In the genomic region with DNA sequence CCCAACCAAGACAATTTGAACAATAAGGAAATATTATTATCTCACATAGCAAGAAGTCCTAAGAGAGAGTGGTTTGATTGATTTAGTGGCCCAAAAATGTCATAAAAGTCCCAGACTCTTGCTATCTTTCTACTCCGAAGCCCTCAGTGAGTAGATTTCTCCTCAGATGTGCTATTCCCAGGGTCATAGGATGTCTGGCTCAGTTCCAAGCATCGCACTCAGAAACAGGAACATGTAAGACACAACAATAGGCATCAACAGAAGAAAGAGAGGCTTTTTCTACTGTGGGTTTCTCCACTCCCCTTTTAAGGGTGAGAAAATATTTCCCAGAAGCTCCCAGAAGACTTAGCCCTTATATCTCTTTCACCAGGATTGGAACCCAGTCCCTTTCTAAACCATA, we compare ENCODE assay signal across 25 cellular contexts.
"Had no signal": no experiment of that assay in that cellular context is flagged by ENCODE, and none has a peak within 500 bp of the region (broad histone marks: within the 10 kb centered on the region; RNA-seq: fewer than 3 reads in every experiment).

No MANE protein-coding gene starts in this region.

- H3K9me3 ChIP-seq: mucosa of descending colon, pancreas, prostate gland, suprapubic skin, thoracic aorta, tibial artery, upper lobe of right lung had no signal

- FAIRE-seq: pancreas, small intestine had no signal

- H3K36me3 ChIP-seq: left ventricle myocardium inferior, pancreas, prostate gland, spleen, suprapubic skin, thoracic aorta, tibial artery, upper lobe of right lung had no signal

- DNase-seq: islet precursor cell; left ventricle myocardium inferior; midbrain; mucosa of descending colon; naive thymus-derived CD4-positive, alpha-beta T cell; nucleus accumbens; pancreas; posterior cingulate gyrus; retina; right cardiac atrium; small intestine; spleen; stimulated activated CD4-positive, alpha-beta T cell treated with anti-CD3 and anti-CD28 coated beads, Interleukin-4, amount 100 ng/mL, for 24 hours; stimulated activated naive CD4-positive, alpha-beta T cell; tibial artery; trophoblast cell; upper lobe of right lung had no signal

- H3K4me1 ChIP-seq: left ventricle myocardium inferior, pancreas, prostate gland, spleen, suprapubic skin, upper lobe of right lung had no signal

- H3K27ac ChIP-seq: left ventricle myocardium inferior, pancreas, prostate gland, spleen, suprapubic skin, thoracic aorta, tibial artery, upper lobe of right lung had no signal

- H3K4me3 ChIP-seq: left ventricle myocardium inferior, lung, mucosa of descending colon, pancreas, prostate gland, spleen, suprapubic skin, thoracic aorta, tibial artery, upper lobe of right lung had no signal

- ATAC-seq: mucosa of descending colon; naive thymus-derived CD4-positive, alpha-beta T cell; natural killer cell treated with Interleukin-12 subunit alpha and Interleukin-12 subunit beta and Interleukin-15 and Interleukin-18, amount 100 ng/mL, for 72 hours; pancreas; right cardiac atrium; stimulated activated effector memory CD8-positive, alpha-beta T cell treated with anti-CD3 and anti-CD28 coated beads, Interleukin-12 subunit alpha, Interleukin-12 subunit beta, amount 100 ng/mL, for 72 hours; upper lobe of right lung had no signal

- H3K9me3 Mint-ChIP-seq: natural killer cell treated with Interleukin-12 subunit alpha and Interleukin-12 subunit beta and Interleukin-15 and Interleukin-18, amount 100 ng/mL, for 72 hours; neural crest cell; stimulated activated effector memory CD8-positive, alpha-beta T cell treated with anti-CD3 and anti-CD28 coated beads, Interleukin-12 subunit alpha, Interleukin-12 subunit beta, amount 100 ng/mL, for 72 hours; stimulated activated naive CD8-positive, alpha-beta T cell treated with anti-CD3 and anti-CD28 coated beads, Interleukin-15, Interleukin-2, amounts not matched to agents 100 ng/mL and 50 ng/mL, for 24 hours had no signal

- H3K4me3 Mint-ChIP-seq: naive thymus-derived CD4-positive, alpha-beta T cell; natural killer cell treated with Interleukin-12 subunit alpha and Interleukin-12 subunit beta and Interleukin-15 and Interleukin-18, amount 100 ng/mL, for 72 hours; neural crest cell; stimulated activated effector memory CD8-positive, alpha-beta T cell treated with anti-CD3 and anti-CD28 coated beads, Interleukin-12 subunit alpha, Interleukin-12 subunit beta, amount 100 ng/mL, for 72 hours; stimulated activated naive CD8-positive, alpha-beta T cell treated with anti-CD3 and anti-CD28 coated beads, Interleukin-15, Interleukin-2, amounts not matched to agents 100 ng/mL and 50 ng/mL, for 24 hours had no signal

- H3K27ac Mint-ChIP-seq: naive thymus-derived CD4-positive, alpha-beta T cell; natural killer cell treated with Interleukin-12 subunit alpha and Interleukin-12 subunit beta and Interleukin-15 and Interleukin-18, amount 100 ng/mL, for 72 hours; stimulated activated effector memory CD8-positive, alpha-beta T cell treated with anti-CD3 and anti-CD28 coated beads, Interleukin-12 subunit alpha, Interleukin-12 subunit beta, amount 100 ng/mL, for 72 hours; stimulated activated naive CD8-positive, alpha-beta T cell treated with anti-CD3 and anti-CD28 coated beads, Interleukin-15, Interleukin-2, amounts not matched to agents 100 ng/mL and 50 ng/mL, for 24 hours had no signal

- H3K36me3 Mint-ChIP-seq: naive thymus-derived CD4-positive, alpha-beta T cell; natural killer cell treated with Interleukin-12 subunit alpha and Interleukin-12 subunit beta and Interleukin-15 and Interleukin-18, amount 100 ng/mL, for 72 hours; stimulated activated effector memory CD8-positive, alpha-beta T cell treated with anti-CD3 and anti-CD28 coated beads, Interleukin-12 subunit alpha, Interleukin-12 subunit beta, amount 100 ng/mL, for 72 hours had no signal

- H3K27me3 ChIP-seq: pancreas, suprapubic skin, tibial artery, upper lobe of right lung had no signal

- H3K4me1 Mint-ChIP-seq: naive thymus-derived CD4-positive, alpha-beta T cell; stimulated activated effector memory CD8-positive, alpha-beta T cell treated with anti-CD3 and anti-CD28 coated beads, Interleukin-12 subunit alpha, Interleukin-12 subunit beta, amount 100 ng/mL, for 72 hours had no signal
